Comparison of ENCODE assay signal across 10 cellular contexts in the genomic region with DNA sequence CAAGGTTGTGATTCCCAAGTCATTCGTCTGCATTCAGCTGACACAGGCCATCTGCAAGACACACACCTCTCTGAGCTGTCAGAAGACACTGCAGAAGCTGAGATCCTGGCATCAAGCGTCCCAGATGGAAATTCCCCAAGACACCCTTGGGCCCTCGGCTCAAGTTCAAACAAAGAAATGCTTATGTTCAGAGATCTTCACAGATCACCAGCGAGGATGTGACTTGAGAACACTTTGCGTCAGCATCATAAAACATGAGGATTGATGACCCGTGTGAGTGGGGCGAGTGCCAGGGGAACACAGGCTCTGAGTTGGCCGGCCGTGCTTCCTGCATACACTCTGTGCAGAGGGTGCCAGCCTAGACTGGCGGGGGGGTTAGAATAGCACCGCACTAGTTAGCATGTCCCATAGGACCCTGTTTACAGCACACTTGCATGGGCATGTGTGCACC. TPM values are rescaled to one million over a fixed set of nuclear protein-coding genes. Genes with fewer than 3 reads are reported as not detected.
DNase-seq lines count a peak whose midpoint lies in the region; ATAC-seq and TF ChIP-seq lines count a peak whose summit lies in the region.
"Had no signal": no experiment of that assay in that cellular context is flagged by ENCODE, and none has a peak within 500 bp of the region (broad histone marks: within the 10 kb centered on the region; RNA-seq: fewer than 3 reads in every experiment).

No MANE protein-coding gene starts in this region.

- peaks cover 4% of the 10 kb centered on the region for H3K4me1 ChIP-seq in psoas muscle
- H3K4me1 ChIP-seq in stomach, result no peaks in the 10 kb centered on the region

- H3K27me3 ChIP-seq in psoas muscle (ENCODE audit: insufficient read depth in 3 of 3, low read length in 2 of 3) (no peaks in the 10 kb centered on the region), stomach (no peaks in the 10 kb centered on the region)

- TF ChIP-seq CTCF in psoas muscle (IDR thresholded peaks at IDR 0.05) (no peak), stomach (IDR thresholded peaks at IDR 0.05) (no peak)

- ATAC-seq in psoas muscle, result peak; percentile 54 to 62 (median 60)
- no peak for ATAC-seq in HG03108 (IDR thresholded peaks at IDR 0.05; ENCODE audit: unreplicated experiment)
- no peak for ATAC-seq in GM21423 (IDR thresholded peaks at IDR 0.05; ENCODE audit: unreplicated experiment)

- TF ChIP-seq POLR2A in stomach (IDR thresholded peaks at IDR 0.05), result no peak

- peak; percentile 87 for DNase-seq in DMS79 (lab: John Stamatoyannopoulos, UW)
- DNase-seq in NCI-H2171 treated with DMSO at 0.1 percent for 48 hours (lab: John Stamatoyannopoulos, UW), result peak; percentile 75
- peak; percentile 97 for DNase-seq in fibroblast of gingiva (ENCODE audit: low read depth)
- DNase-seq in psoas muscle, result peak; percentile 19 to 53
- DNase-seq in stomach, result no peak
- no peak for DNase-seq in GM19238 (ENCODE audit: insufficient read length, low spot score)
- DNase-seq: activated CD4-positive, alpha-beta T cell treated with anti-CD3 and anti-CD28 coated beads, Interleukin-2, amount 10 ng/mL, durations not matched to agents 24 days and 14 days; stimulated activated CD4-positive, alpha-beta T cell treated with anti-CD3 and anti-CD28 coated beads, Interleukin-12 subunit alpha, Interleukin-12 subunit beta, amount 100 ng/mL, for 4 hours had no signal

- H3K4me3 ChIP-seq in psoas muscle, result no peak overlapping the region
- no peak overlapping the region for H3K4me3 ChIP-seq in stomach

- intact Hi-C loops in psoas muscle (cut with DNase I) (no loop called here), stomach (cut with DNase I; ENCODE audit: low total_unique reads) (no loop called here)

- no peak overlapping the region for H3K27ac ChIP-seq in psoas muscle
- H3K27ac ChIP-seq in stomach, result no peak overlapping the region

- TF ChIP-seq EP300 in stomach (IDR thresholded peaks at IDR 0.05), result no peak

- H3K9me3 ChIP-seq in psoas muscle, result no peaks in the 10 kb centered on the region
- no peaks in the 10 kb centered on the region for H3K9me3 ChIP-seq in stomach

- 13 to 25% (median 20%) methylated on average over 11 of the region's 11 CpGs for WGBS in psoas muscle, 3 donors
- WGBS in stomach, 5 donors, result 53 to 85% (median 62%) methylated on average over 11 of the region's 11 CpGs

- H3K36me3 ChIP-seq in psoas muscle (ENCODE audit: insufficient read depth in 1 of 2, low read depth in 1 of 2), result no peaks in the 10 kb centered on the region
- no peaks in the 10 kb centered on the region for H3K36me3 ChIP-seq in stomach

RNA-seq across cellular contexts. Expression of a gene that starts 36.8 kb away (rescaled TPM):
- 1 to 10 TPM in 2 of 4 donors, under 1 TPM in 2; 0.93 to 2.0 (median 1.1) TPM for total RNA-seq in psoas muscle
- polyA plus RNA-seq in psoas muscle, result 1 to 10 TPM; 1.3 to 2.0 (median 1.8) TPM
- 1 to 10 TPM in 3 of 5 donors, not detected in 2; 1.3 to 2.4 (median 1.6) TPM for total RNA-seq in stomach
- 1 to 10 TPM; 3.1 to 4.4 (median 3.9) TPM for polyA plus RNA-seq in stomach
- total RNA-seq: activated CD4-positive, alpha-beta T cell treated with anti-CD3 and anti-CD28 coated beads, Interleukin-2, amount 10 ng/mL, durations not matched to agents 24 days and 14 days had no signal

RNA-seq across cellular contexts. Expression of a gene that starts 59.7 kb away (rescaled TPM):
- total RNA-seq in psoas muscle, result 1 to 10 TPM in 2 of 4 donors, under 1 TPM in 2; 0.54 to 1.4 (median 1.1) TPM
- polyA plus RNA-seq in psoas muscle, result 1 to 10 TPM in 1 of 3 donors, under 1 TPM in 2; 0.18 to 1.3 (median 0.32) TPM
- 100 to 1,000 TPM in 1 of 5 donors, 10 to 100 TPM in 4; 18.4 to 370 (median 62.2) TPM for total RNA-seq in stomach
- 10 to 100 TPM in 2 of 3 donors, 1 to 10 TPM in 1; 6.0 to 22.3 (median 14.5) TPM for polyA plus RNA-seq in stomach

Comparison
In these comparisons a context has a peak if more than half of its experiments do, and no peak if none do; other contexts are left out.
1. DNase-seq: peak in DMS79 (single experiment), NCI-H2171 treated with DMSO at 0.1 percent for 48 hours (single experiment), fibroblast of gingiva (single experiment) and psoas muscle (2 of 2); none in stomach (single experiment) and GM19238 (single experiment).
2. ATAC-seq: peak in psoas muscle (4 of 4); none in HG03108 (single experiment) and GM21423 (single experiment).
3. RNA of a gene that starts 59.7 kb away (total RNA-seq): 18.4 to 370 TPM in stomach; 0.54 to 1.4 TPM in psoas muscle; every median in the first group is over 4 times any median in the second.